38 cellular contexts compared by ENCODE assay signal in genomic region chr15:85899927-85900326, GRCh38.
DNase-seq lines count a peak whose midpoint lies in the region; ATAC-seq, FAIRE-seq and TF ChIP-seq lines count a peak whose summit lies in the region.
"Had no signal": no experiment of that assay in that cellular context is flagged by ENCODE, and none has a peak within 500 bp of the region (broad histone marks: within the 10 kb centered on the region; RNA-seq: fewer than 3 reads in every experiment).

No MANE protein-coding gene starts in this region.

- no peaks in the 10 kb centered on the region for H3K4me1 ChIP-seq in A549
- no peaks in the 10 kb centered on the region for H3K4me1 ChIP-seq in RWPE2 (ENCODE audit: insufficient read depth, poor library complexity, severe bottlenecking)
- H3K4me1 ChIP-seq in adrenal gland (replicated peaks in 1 of 2), result no peaks in the 10 kb centered on the region
- no peaks in the 10 kb centered on the region for H3K4me1 ChIP-seq in BE2C
- H3K4me1 ChIP-seq: body of pancreas, pancreas, spleen, tibial artery had no signal

- TF ChIP-seq EP300 in A549 (IDR thresholded peaks at IDR 0.05), result no peak

- no peak for TF ChIP-seq CTCF in A549 (IDR thresholded peaks at IDR 0.05)
- TF ChIP-seq CTCF in RWPE2 (IDR thresholded peaks at IDR 0.05; ENCODE audit: poor library complexity, severe bottlenecking), result no peak
- no peak for TF ChIP-seq CTCF in adrenal gland (IDR thresholded peaks at IDR 0.05)
- no peak for TF ChIP-seq CTCF in BE2C (IDR thresholded peaks at IDR 0.05; ENCODE audit: low read depth, low read length)

- TF ChIP-seq RAD21 in A549 (conservative IDR thresholded peaks at IDR 0.05 in 1 of 2, IDR thresholded peaks at IDR 0.05 in 1 of 2), result no peak

- H3K4me3 ChIP-seq in A549 (no peak overlapping the region), RWPE2 (ENCODE audit: severe bottlenecking) (no peak overlapping the region), adrenal gland (no peak overlapping the region), BE2C (ENCODE audit: low read depth, low read length) (no peak overlapping the region)
- H3K4me3 ChIP-seq: body of pancreas, GM12878, pancreas, right atrium auricular region, spleen, tibial artery had no signal

- CTCF ChIA-PET in A549 (lab: Yijun Ruan, JAX), result no interaction called here
- CTCF ChIA-PET in HEK293T (lab: Yijun Ruan, JAX), result no interaction called here

- H3K27me3 ChIP-seq in RWPE2 (ENCODE audit: insufficient read depth, poor library complexity, severe bottlenecking), result peaks cover 17% of the 10 kb centered on the region
- H3K27me3 ChIP-seq in adrenal gland, result peaks cover 6% of the 10 kb centered on the region
- H3K27me3 ChIP-seq in BE2C, result 0 out of 2 replicates have a peak, but pooled peaks cover 1% of the 10 kb centered on the region
- H3K27me3 ChIP-seq: body of pancreas, pancreas, right atrium auricular region had no signal

- TF ChIP-seq POLR2A in A549 (IDR thresholded peaks at IDR 0.05; ENCODE audit: low read length), result no peak
- no peak for TF ChIP-seq POLR2A in adrenal gland (IDR thresholded peaks at IDR 0.05)

- H3K27ac ChIP-seq in A549 (no peak overlapping the region), RWPE2 (ENCODE audit: poor library complexity, severe bottlenecking) (no peak overlapping the region), adrenal gland (no peak overlapping the region)
- H3K27ac ChIP-seq: body of pancreas, pancreas, right atrium auricular region, spleen, tibial artery had no signal

- H3K9me3 ChIP-seq in A549 (no peaks in the 10 kb centered on the region), RWPE2 (ENCODE audit: severe bottlenecking) (no peaks in the 10 kb centered on the region), adrenal gland (replicated peaks in 1 of 3) (no peaks in the 10 kb centered on the region), BE2C (no peaks in the 10 kb centered on the region)
- H3K9me3 ChIP-seq: body of pancreas, pancreas, right atrium auricular region, spleen, tibial artery had no signal

- H3K36me3 ChIP-seq in RWPE2 (ENCODE audit: low read depth), result no peaks in the 10 kb centered on the region
- H3K36me3 ChIP-seq in adrenal gland (replicated peaks in 1 of 2), result no peaks in the 10 kb centered on the region
- H3K36me3 ChIP-seq in BE2C, result no peaks in the 10 kb centered on the region
- H3K36me3 ChIP-seq: pancreas, right atrium auricular region, spleen, tibial artery had no signal

- intact Hi-C loops in adrenal gland (cut with DNase I), result no loop called here

- 5% methylated on average over 9 of the region's 9 CpGs for WGBS in A549 (ENCODE audit: missing lambda C conversion rate)
- WGBS in adrenal gland, 4 donors, result 52 to 59% (median 53%) methylated on average over 9 of the region's 9 CpGs

- ATAC-seq in A549 (peak; percentile 20 to 39; a peak in 3 of 6 replicates), RWPE2 (ENCODE audit: low read depth) (peak; percentile 32)
- ATAC-seq: activated CD8-positive, alpha-beta T cell treated with anti-CD3 and anti-CD28 coated beads for 36 hours; body of pancreas; CD8-positive, alpha-beta T cell; GM12878; HepG2; PC-3; Right ventricle myocardium inferior; SK-N-SH treated with all-trans-retinoic acid at 6 μM for 48 hours; stimulated activated naive CD8-positive, alpha-beta T cell treated with anti-CD3 and anti-CD28 coated beads, Interleukin-15, amount 100 ng/mL, for 72 hours; T-helper 17 cell had no signal

- H3K4me2 ChIP-seq in A549, result no peak overlapping the region

- POLR2A ChIA-PET in A549 (lab: Yijun Ruan, JAX), result no interaction called here
- POLR2A ChIA-PET in HEK293T (lab: Yijun Ruan, JAX), result no interaction called here

- DNase-seq in A549 (ENCODE audit: low read depth in 1 of 2, low spot score in 1 of 2), result no peak
- DNase-seq in HEK293T (ENCODE audit: extremely low spot score), result peak; percentile 23
- DNase-seq in RWPE2 (ENCODE audit: low spot score), result no peak
- peak; percentile 72 for DNase-seq in left kidney (ENCODE audit: low read depth, low spot score)
- DNase-seq in NCI-H82 treated with DMSO at 0.1 percent for 48 hours (lab: John Stamatoyannopoulos, UW; ENCODE audit: unreplicated experiment), result no peak
- DNase-seq in mucosa of gallbladder (ENCODE audit: low spot score), result no peak
- DNase-seq in adrenal gland, result no peak
- DNase-seq in BE2C, result no peak
- DNase-seq: activated CD4-positive, CD25-positive, alpha-beta regulatory T cell treated with anti-CD3 and anti-CD28 coated beads, Interleukin-2, amount 50 U/mL, for 72 hours; activated CD8-positive, alpha-beta memory T cell treated with anti-CD3 and anti-CD28 coated beads, Interleukin-2, amount 50 U/mL, for 48 hours; activated CD8-positive, alpha-beta T cell treated with anti-CD3 and anti-CD28 coated beads for 36 hours; activated naive CD4-positive, alpha-beta T cell treated with anti-CD3 and anti-CD28 coated beads for 36 hours; body of pancreas; CD8-positive, alpha-beta T cell; cerebellar nuclear complex; EL; mammary epithelial cell; NCI-H1048; NCI-H187 treated with DMSO at 0.1 percent for 48 hours; NCI-H524 treated with DMSO at 0.1 percent for 48 hours; pancreas; PC-3; spleen; stimulated activated CD4-positive, alpha-beta T cell treated with anti-CD3 and anti-CD28 coated beads, Interleukin-2, amount 100 ng/mL, for 24 hours; stimulated activated CD8-positive, alpha-beta memory T cell treated with anti-CD3 and anti-CD28 coated beads, Interleukin-4, amount 100 ng/mL, for 48 hours; stimulated activated naive CD8-positive, alpha-beta T cell treated with anti-CD3 and anti-CD28 coated beads, Interleukin-15, amount 100 ng/mL, for 72 hours; T-helper 17 cell; tibial artery had no signal

- FAIRE-seq in A549 (lab: Jason Lieb, UNC), result no peak
- FAIRE-seq: A204.1, frontal cortex, GM12878, GM19239, H54, HepG2, pancreas, TTC549 had no signal

TF ChIP-seq in A549, 52 proteins besides CTCF, POLR2A, EP300 and RAD21 (continues in another document):
- TF ChIP-seq ATOH8 (CRISPR knock-in tag; IDR thresholded peaks at IDR 0.05; ENCODE audit: low read depth) (no peak), HOXB13 (CRISPR knock-in tag; IDR thresholded peaks at IDR 0.05; ENCODE audit: low read depth) (no peak), CHD2 (IDR thresholded peaks at IDR 0.05; ENCODE audit: low read length, partially characterized antibody) (no peak)

TF ChIP-seq in HEK293T, 16 proteins besides CTCF, POLR2A, EP300 and RAD21:
- TF ChIP-seq L3MBTL2 (conservative IDR thresholded peaks at IDR 0.05) (no peak), FOXA1 (IDR thresholded peaks at IDR 0.05) (no peak), SP1 (IDR thresholded peaks at IDR 0.05) (no peak), FOXM1 (IDR thresholded peaks at IDR 0.05; ENCODE audit: borderline replicate concordance) (no peak), ZNF384 (IDR thresholded peaks at IDR 0.05) (no peak), HDGF (IDR thresholded peaks at IDR 0.05; ENCODE audit: borderline replicate concordance) (no peak), NFRKB (IDR thresholded peaks at IDR 0.05) (no peak), FOXK2 (IDR thresholded peaks at IDR 0.05) (no peak), ELF4 (IDR thresholded peaks at IDR 0.05) (no peak), TARDBP (IDR thresholded peaks at IDR 0.05) (no peak), PKNOX1 (IDR thresholded peaks at IDR 0.05) (no peak), BHLHE40 (IDR thresholded peaks at IDR 0.05; ENCODE audit: borderline replicate concordance) (no peak), LEF1 (IDR thresholded peaks at IDR 0.05; ENCODE audit: borderline replicate concordance) (no peak), ARNT (IDR thresholded peaks at IDR 0.05) (no peak), SUZ12 (IDR thresholded peaks at IDR 0.05) (no peak), CTBP1 (IDR thresholded peaks at IDR 0.05; ENCODE audit: borderline replicate concordance) (no peak)

Comparison
In these comparisons a context has a peak if more than half of its experiments do, and no peak if none do; other contexts are left out.
1. DNase-seq: peak in HEK293T (single experiment) and left kidney (single experiment); none in A549 (0 of 2), RWPE2 (single experiment), NCI-H82 treated with DMSO at 0.1 percent for 48 hours (single experiment), mucosa of gallbladder (single experiment), adrenal gland (0 of 7) and BE2C (single experiment).